Comparison of ENCODE assay signal across 1 cellular context in genomic region chr4:168474660-168475320, GRCh38.
TF ChIP-seq lines count a peak whose summit lies in the region.

No MANE protein-coding gene starts in this region.

TF ChIP-seq in SK-N-SH, 30 proteins besides CTCF, POLR2A, EP300 and RAD21:
- TF ChIP-seq, protein P1, sequence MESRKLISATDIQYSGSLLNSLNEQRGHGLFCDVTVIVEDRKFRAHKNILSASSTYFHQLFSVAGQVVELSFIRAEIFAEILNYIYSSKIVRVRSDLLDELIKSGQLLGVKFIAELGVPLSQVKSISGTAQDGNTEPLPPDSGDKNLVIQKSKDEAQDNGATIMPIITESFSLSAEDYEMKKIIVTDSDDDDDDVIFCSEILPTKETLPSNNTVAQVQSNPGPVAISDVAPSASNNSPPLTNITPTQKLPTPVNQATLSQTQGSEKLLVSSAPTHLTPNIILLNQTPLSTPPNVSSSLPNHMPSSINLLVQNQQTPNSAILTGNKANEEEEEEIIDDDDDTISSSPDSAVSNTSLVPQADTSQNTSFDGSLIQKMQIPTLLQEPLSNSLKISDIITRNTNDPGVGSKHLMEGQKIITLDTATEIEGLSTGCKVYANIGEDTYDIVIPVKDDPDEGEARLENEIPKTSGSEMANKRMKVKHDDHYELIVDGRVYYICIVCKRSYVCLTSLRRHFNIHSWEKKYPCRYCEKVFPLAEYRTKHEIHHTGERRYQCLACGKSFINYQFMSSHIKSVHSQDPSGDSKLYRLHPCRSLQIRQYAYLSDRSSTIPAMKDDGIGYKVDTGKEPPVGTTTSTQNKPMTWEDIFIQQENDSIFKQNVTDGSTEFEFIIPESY (IDR thresholded peaks at IDR 0.05; ENCODE audit: borderline replicate concordance, low read depth), result no peak
- TF ChIP-seq TCF12 (IDR thresholded peaks at IDR 0.05), result peak; percentile 56
TF ChIP-seq in SK-N-SH: peak in this region for 1.
